In the genomic region with DNA sequence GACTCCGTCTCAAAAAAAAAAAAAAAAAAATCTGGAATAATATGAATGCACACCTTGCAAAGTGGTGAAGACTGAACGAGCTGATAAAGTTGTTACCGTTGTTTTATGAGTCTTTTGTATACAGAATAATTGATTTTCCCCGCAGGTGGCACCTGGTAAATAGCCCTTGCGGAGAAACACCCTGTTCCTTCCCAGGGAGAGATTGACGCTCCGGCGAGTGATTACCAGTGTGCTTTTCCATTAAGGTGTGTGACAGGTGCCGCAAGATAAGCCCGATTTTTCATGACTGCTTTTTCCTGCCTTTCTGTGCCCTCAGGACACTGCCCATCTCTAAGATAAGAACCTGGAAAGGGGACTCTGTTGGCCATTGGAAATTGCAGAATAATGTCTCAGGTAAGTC, we compare ENCODE assay signal across 9 cellular contexts. TPM values are rescaled to one million over a fixed set of nuclear protein-coding genes. Genes with fewer than 3 reads are reported as not detected.
DNase-seq lines count a peak whose midpoint lies in the region; ATAC-seq, FAIRE-seq and TF ChIP-seq lines count a peak whose summit lies in the region.
"Had no signal": no experiment of that assay in that cellular context is flagged by ENCODE, and none has a peak within 500 bp of the region (broad histone marks: within the 10 kb centered on the region; RNA-seq: fewer than 3 reads in every experiment).

No MANE protein-coding gene starts in this region.

- H3K4me1 ChIP-seq in right lobe of liver (peaks cover 0 to 17% (median 6%) of the 10 kb centered on the region in 4 donors), transverse colon (peaks cover 6 to 16% (median 10%) of the 10 kb centered on the region in 4 donors)

- 51% methylated on average over 10 of the region's 10 CpGs for WGBS in right lobe of liver (ENCODE audit: insufficient coverage, low coverage, low lambda C conversion rate, missing lambda C conversion rate)
- 43 to 44% methylated on average over 9 to 10 of the region's 10 CpGs for WGBS in transverse colon (ENCODE audit: low coverage in 1 of 2), 2 donors

- H3K9me3 ChIP-seq in right lobe of liver (peaks cover 0 to 7% (median 5%) of the 10 kb centered on the region in 4 donors), transverse colon (peaks cover 32 to 39% of the 10 kb centered on the region in 2 donors)

- intact Hi-C loops in right lobe of liver (cut with DNase I), result no loop called here
- intact Hi-C loops in transverse colon (cut with DNase I; ENCODE audit: low total_unique reads), result no loop called here

- H3K4me3 Mint-ChIP-seq in activated naive CD4-positive, alpha-beta T cell treated with anti-CD3 and anti-CD28 coated beads, Interleukin-2, amount 10 ng/mL, durations not matched to agents 7 days and 5 days, result peak overlapping the region; percentile 87
- H3K4me3 Mint-ChIP-seq in activated naive CD8-positive, alpha-beta T cell treated with anti-CD3 and anti-CD28 coated beads, Interleukin-2, amount 50 U/mL, for 24 hours, result peak overlapping the region; percentile 87

- no peak for TF ChIP-seq POLR2A in right lobe of liver (IDR thresholded peaks at IDR 0.05)
- no peak for TF ChIP-seq POLR2A in transverse colon (IDR thresholded peaks at IDR 0.05)

- peak overlapping the region; percentile 98 for H3K27ac Mint-ChIP-seq in activated naive CD4-positive, alpha-beta T cell treated with anti-CD3 and anti-CD28 coated beads, Interleukin-2, amount 10 ng/mL, durations not matched to agents 7 days and 5 days
- peak overlapping the region; percentile 96 for H3K27ac Mint-ChIP-seq in activated naive CD8-positive, alpha-beta T cell treated with anti-CD3 and anti-CD28 coated beads, Interleukin-2, amount 50 U/mL, for 24 hours

- TF ChIP-seq CTCF in right lobe of liver (IDR thresholded peaks at IDR 0.05) (no peak), transverse colon (IDR thresholded peaks at IDR 0.05) (no peak)

- CTCF ChIA-PET in activated naive CD4-positive, alpha-beta T cell treated with anti-CD3 and anti-CD28 coated beads, Interleukin-2, amount 10 ng/mL, durations not matched to agents 7 days and 5 days (lab: Charles Lee), result interaction anchor here (1.3 kb wide), 1 partner anchor 17 kb away, joined by 4 read pairs; no protein-coding TSS in a partner anchor

- H3K27ac ChIP-seq in right lobe of liver (peak overlapping the region in 1 of 3 donors; percentile 98), transverse colon (peak overlapping the region; percentile 93 to 97 (median 96))

- peaks cover 58% of the 10 kb centered on the region for H3K9me3 Mint-ChIP-seq in activated naive CD4-positive, alpha-beta T cell treated with anti-CD3 and anti-CD28 coated beads, Interleukin-2, amount 10 ng/mL, durations not matched to agents 7 days and 5 days
- peaks cover 27% of the 10 kb centered on the region for H3K9me3 Mint-ChIP-seq in activated naive CD8-positive, alpha-beta T cell treated with anti-CD3 and anti-CD28 coated beads, Interleukin-2, amount 50 U/mL, for 24 hours

- peaks cover 0 to 34% (median 14%) of the 10 kb centered on the region in 4 donors for H3K36me3 ChIP-seq in right lobe of liver
- H3K36me3 ChIP-seq in transverse colon, result peaks cover 0 to 44% (median 21%) of the 10 kb centered on the region in 4 donors

- peaks cover 10% of the 10 kb centered on the region for H3K27me3 Mint-ChIP-seq in activated naive CD4-positive, alpha-beta T cell treated with anti-CD3 and anti-CD28 coated beads, Interleukin-2, amount 10 ng/mL, durations not matched to agents 7 days and 5 days
- peaks cover 2% of the 10 kb centered on the region for H3K27me3 Mint-ChIP-seq in activated naive CD8-positive, alpha-beta T cell treated with anti-CD3 and anti-CD28 coated beads, Interleukin-2, amount 50 U/mL, for 24 hours

- no peak for TF ChIP-seq EP300 in transverse colon (IDR thresholded peaks at IDR 0.05; ENCODE audit: low read depth)

- no peak for ATAC-seq in activated naive CD8-positive, alpha-beta T cell treated with anti-CD3 and anti-CD28 coated beads, Interleukin-2, amount 50 U/mL, for 24 hours
- no peak for ATAC-seq in right lobe of liver

- peaks cover 40% of the 10 kb centered on the region for H3K4me1 Mint-ChIP-seq in activated naive CD4-positive, alpha-beta T cell treated with anti-CD3 and anti-CD28 coated beads, Interleukin-2, amount 10 ng/mL, durations not matched to agents 7 days and 5 days
- peaks cover 28% of the 10 kb centered on the region for H3K4me1 Mint-ChIP-seq in activated naive CD8-positive, alpha-beta T cell treated with anti-CD3 and anti-CD28 coated beads, Interleukin-2, amount 50 U/mL, for 24 hours

- no peak for FAIRE-seq in frontal cortex (lab: Jason Lieb, UNC)
- FAIRE-seq: G401.6 had no signal

- in situ Hi-C loops in transverse colon (cut with MboI; ENCODE audit: low pct_ligation_motif_present in 1 of 4, low pct_unique_long_range_greater_than_20kb in 1 of 4, low sequenced_read_pairs in 3 of 4), result no loop called here

- H3K27me3 ChIP-seq in right lobe of liver (no peaks in the 10 kb centered on the region), transverse colon (no peaks in the 10 kb centered on the region)

- H3K4me3 ChIP-seq in right lobe of liver (peak overlapping the region; percentile 69 to 89 (median 89)), transverse colon (peak overlapping the region; percentile 61 to 72 (median 67))

- peaks cover 77% of the 10 kb centered on the region for H3K36me3 Mint-ChIP-seq in activated naive CD4-positive, alpha-beta T cell treated with anti-CD3 and anti-CD28 coated beads, Interleukin-2, amount 10 ng/mL, durations not matched to agents 7 days and 5 days
- peaks cover 51% of the 10 kb centered on the region for H3K36me3 Mint-ChIP-seq in activated naive CD8-positive, alpha-beta T cell treated with anti-CD3 and anti-CD28 coated beads, Interleukin-2, amount 50 U/mL, for 24 hours (ENCODE audit: low read depth)

- DNase-seq in activated naive CD4-positive, alpha-beta T cell treated with anti-CD3 and anti-CD28 coated beads, Interleukin-2, amount 10 ng/mL, durations not matched to agents 7 days and 5 days, result no peak
- no peak for DNase-seq in activated naive CD4-positive, alpha-beta T cell (lab: John Stamatoyannopoulos, UW)
- DNase-seq in activated naive CD8-positive, alpha-beta T cell treated with anti-CD3 and anti-CD28 coated beads, Interleukin-2, amount 50 U/mL, for 24 hours, result no peak
- no peak for DNase-seq in right lobe of liver
- no peak for DNase-seq in transverse colon
- DNase-seq in midbrain (lab: John Stamatoyannopoulos, UW), result no peak
- no peak for DNase-seq in hepatic stellate cell (ENCODE audit: low spot score)
- no peak for DNase-seq in frontal cortex (ENCODE audit: low spot score in 2 of 2)

RNA-seq across cellular contexts. Expression of gene ZNF302, which starts 0.9 kb away (rescaled TPM):
- 10 to 100 TPM in 3 of 6 experiments, 1 to 10 TPM in 3; 7.3 to 14.5 (median 10.1) TPM for total RNA-seq in right lobe of liver
- 10 to 100 TPM in 3 of 4 donors, 1 to 10 TPM in 1; 4.6 to 33.0 (median 18.0) TPM for total RNA-seq in transverse colon
- total RNA-seq in frontal cortex, result 59.5 TPM

RNA-seq across cellular contexts. Expression of gene SCGB2B2, which starts 1.5 kb away (rescaled TPM):
- total RNA-seq in right lobe of liver (under 1 TPM; 0.20 to 0.68 (median 0.39) TPM), transverse colon (10 to 100 TPM in 1 of 4 donors, 1 to 10 TPM in 1, under 1 TPM in 1, not detected in 1; 0.82 to 14.3 (median 1.3) TPM), frontal cortex (0.41 TPM)

RNA-seq across cellular contexts. Expression of gene ZNF181, which starts 55.6 kb away (rescaled TPM):
- total RNA-seq in right lobe of liver (10 to 100 TPM in 1 of 6 experiments, 1 to 10 TPM in 5; 5.3 to 10.1 (median 8.0) TPM), transverse colon (10 to 100 TPM in 3 of 4 donors, 1 to 10 TPM in 1; 7.1 to 23.8 (median 15.5) TPM), frontal cortex (41.2 TPM)
